In the genomic region with DNA sequence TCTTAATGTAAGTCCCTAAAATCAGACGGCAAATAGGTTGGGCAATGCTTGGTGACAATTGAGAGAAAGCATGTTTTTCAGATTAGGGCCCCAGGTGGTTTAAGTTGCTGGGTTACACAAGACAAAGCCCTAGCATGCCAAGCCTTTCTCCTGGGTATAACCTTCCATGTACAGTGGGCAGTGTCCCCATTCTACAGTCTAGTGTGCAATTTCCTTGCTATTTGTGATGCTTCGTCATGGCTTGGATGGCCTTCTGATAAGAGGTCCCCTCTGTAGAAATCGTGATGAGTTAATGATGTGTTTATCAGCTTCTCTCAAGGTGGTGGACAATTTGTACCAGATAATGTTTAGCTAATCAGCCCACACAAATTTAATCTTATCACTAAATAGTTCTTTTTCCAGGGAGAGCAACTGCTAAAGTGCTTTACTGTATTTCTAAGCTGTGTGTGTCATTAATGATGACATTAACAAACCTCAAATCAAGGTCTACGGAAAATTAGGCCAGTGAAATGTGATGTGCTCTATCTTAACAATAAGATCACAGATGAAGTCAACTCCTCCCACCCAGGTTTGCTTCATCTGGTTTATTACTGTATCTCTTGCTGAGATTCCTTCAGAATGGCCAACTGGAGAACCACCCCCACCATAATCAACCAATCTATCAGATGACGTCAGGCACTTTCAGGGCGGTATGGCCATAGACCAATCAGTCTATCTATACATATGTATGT, we compare ENCODE assay signal across 20 cellular contexts.
A peak's percentile ranks its signal among the peaks of the same experiment; 100 is the strongest.
DNase-seq lines count a peak whose midpoint lies in the region; ATAC-seq and TF ChIP-seq lines count a peak whose summit lies in the region.
"Had no signal": no experiment of that assay in that cellular context is flagged by ENCODE, and none has a peak within 500 bp of the region (broad histone marks: within the 10 kb centered on the region; RNA-seq: fewer than 3 reads in every experiment).

No MANE protein-coding gene starts in this region.

- no peaks in the 10 kb centered on the region for H3K9me3 ChIP-seq in naive thymus-derived CD4-positive, alpha-beta T cell (ENCODE audit: control insufficient read depth in 2 of 3, low read length in 3 of 3)
- H3K9me3 ChIP-seq: BE2C, HAP-1, Peyer's patch had no signal

- H3K36me3 ChIP-seq in naive thymus-derived CD4-positive, alpha-beta T cell (ENCODE audit: control insufficient read depth in 2 of 3, insufficient read depth in 3 of 3, low read length in 3 of 3) = no peaks in the 10 kb centered on the region
- H3K36me3 ChIP-seq: BE2C, HAP-1, Peyer's patch had no signal

- CTCF ChIA-PET in naive thymus-derived CD4-positive, alpha-beta T cell (lab: Charles Lee) = interaction anchor here (0.6 kb wide), 1 partner anchor 13 kb away, joined by 3 read pairs; no protein-coding TSS in a partner anchor

- no peak overlapping the region for H3K4me3 ChIP-seq in HL-60 (replicated peaks; ENCODE audit: insufficient read depth, low read length)
- no peak overlapping the region for H3K4me3 ChIP-seq in naive thymus-derived CD4-positive, alpha-beta T cell (ENCODE audit: low read length)
- H3K4me3 ChIP-seq: HAP-1, Peyer's patch, SK-N-MC had no signal

- H3K27me3 Mint-ChIP-seq in naive thymus-derived CD4-positive, alpha-beta T cell = no peaks in the 10 kb centered on the region
- H3K27me3 Mint-ChIP-seq: CD4-positive, alpha-beta memory T cell had no signal

- intact Hi-C loops in naive thymus-derived CD4-positive, alpha-beta T cell (cut with micrococcal nuclease) = no loop called here

- peaks cover 0 to 3% (median 0%) of the 10 kb centered on the region in 7 donors for H3K4me1 Mint-ChIP-seq in naive thymus-derived CD4-positive, alpha-beta T cell
- H3K4me1 Mint-ChIP-seq: CD4-positive, alpha-beta memory T cell had no signal

- peak overlapping the region; percentile 69 for H3K27ac ChIP-seq in HL-60 (replicated peaks)
- no peak overlapping the region for H3K27ac ChIP-seq in naive thymus-derived CD4-positive, alpha-beta T cell (ENCODE audit: low read depth, low read length)
- H3K27ac ChIP-seq: SK-N-MC had no signal

- no peaks in the 10 kb centered on the region for H3K4me1 ChIP-seq in naive thymus-derived CD4-positive, alpha-beta T cell (ENCODE audit: control insufficient read depth in 2 of 2, insufficient read depth in 2 of 2, low read length in 2 of 2)
- H3K4me1 ChIP-seq: HAP-1, Peyer's patch had no signal

- H3K36me3 Mint-ChIP-seq in naive thymus-derived CD4-positive, alpha-beta T cell = peaks cover 0 to 3% (median 0%) of the 10 kb centered on the region in 5 donors
- H3K36me3 Mint-ChIP-seq: CD4-positive, alpha-beta memory T cell had no signal

- ATAC-seq in naive thymus-derived CD4-positive, alpha-beta T cell = peak; percentile 76
- no peak for ATAC-seq in stimulated activated naive CD8-positive, alpha-beta T cell treated with anti-CD3 and anti-CD28 coated beads, Interleukin-15, Interleukin-2, amounts not matched to agents 100 U/mL and 50 U/mL, for 24 hours

- peak; percentile 47 to 89 for DNase-seq in HL-60 (ENCODE audit: low read depth in 1 of 2, low spot score in 1 of 2)
- DNase-seq in NCI-H226 = peak; percentile 17
- DNase-seq in erythroblast (lab: John Stamatoyannopoulos, UW) = peak; percentile 39 to 71
- no peak for DNase-seq in naive thymus-derived CD4-positive, alpha-beta T cell
- DNase-seq in SKM-1 treated with dmso at 0.1 percent for 144 hours (lab: John Stamatoyannopoulos, UW; ENCODE audit: unreplicated experiment) = no peak
- DNase-seq in HK-2 (ENCODE audit: unreplicated experiment) = no peak
- no peak for DNase-seq in stimulated activated naive CD8-positive, alpha-beta T cell treated with anti-CD3 and anti-CD28 coated beads, Interleukin-15, Interleukin-2, amounts not matched to agents 100 U/mL and 50 U/mL, for 24 hours
- DNase-seq: BE2C; Calu3; CD4-positive, alpha-beta memory T cell; KG1; NCI-H1436; NCI-H2029; NCI-H2171 treated with DMSO at 0.1 percent for 48 hours; NCI-H510A treated with DMSO at 0.1 percent for 48 hours; NCI-H82; Peyer's patch; Right ventricle myocardium superior had no signal

- POLR2A ChIA-PET in naive thymus-derived CD4-positive, alpha-beta T cell (lab: Charles Lee) = no interaction called here

- H3K27ac Mint-ChIP-seq in naive thymus-derived CD4-positive, alpha-beta T cell = no peak overlapping the region
- H3K27ac Mint-ChIP-seq: CD4-positive, alpha-beta memory T cell had no signal

- no peak for TF ChIP-seq CTCF in HL-60 (IDR thresholded peaks at IDR 0.05; ENCODE audit: insufficient read depth, low read length)

- H3K4me3 Mint-ChIP-seq in naive thymus-derived CD4-positive, alpha-beta T cell = no peak overlapping the region
- H3K4me3 Mint-ChIP-seq: CD4-positive, alpha-beta memory T cell had no signal

- no peak for TF ChIP-seq POLR2A in erythroblast (IDR thresholded peaks at IDR 0.05; ENCODE audit: low read length)

- no peaks in the 10 kb centered on the region for H3K9me3 Mint-ChIP-seq in naive thymus-derived CD4-positive, alpha-beta T cell
- H3K9me3 Mint-ChIP-seq: CD4-positive, alpha-beta memory T cell had no signal

- no peaks in the 10 kb centered on the region for H3K27me3 ChIP-seq in HL-60 (ENCODE audit: insufficient read depth, poor library complexity, severe bottlenecking)
- peaks cover 0 to 3% of the 10 kb centered on the region in 2 donors for H3K27me3 ChIP-seq in naive thymus-derived CD4-positive, alpha-beta T cell (ENCODE audit: control insufficient read depth in 2 of 2, insufficient read depth in 2 of 2, low read length in 2 of 2)
- H3K27me3 ChIP-seq: BE2C, Peyer's patch had no signal

Comparison
In these comparisons a context has a peak if more than half of its experiments do, and no peak if none do; other contexts are left out.
1. DNase-seq: peak in HL-60 (2 of 2), NCI-H226 (single experiment) and erythroblast (2 of 2); none in naive thymus-derived CD4-positive, alpha-beta T cell (0 of 9), SKM-1 treated with dmso at 0.1 percent for 144 hours (single experiment), HK-2 (single experiment) and stimulated activated naive CD8-positive, alpha-beta T cell treated with anti-CD3 and anti-CD28 coated beads, Interleukin-15, Interleukin-2, amounts not matched to agents 100 U/mL and 50 U/mL, for 24 hours (single experiment).